ENCODE assay signal across 23 cellular contexts in genomic region chr9:104844710-104845109, GRCh38.
"Had no signal": no experiment of that assay in that cellular context is flagged by ENCODE, and none has a peak within 500 bp of the region (broad histone marks: within the 10 kb centered on the region; RNA-seq: fewer than 3 reads in every experiment).

No MANE protein-coding gene starts in this region.

- H3K27ac ChIP-seq: HL-60, RWPE1 had no signal

- ATAC-seq: Panc1, PC-3 had no signal

- FAIRE-seq: HTR-8/SVneo had no signal

- DNase-seq: KBM-7, MV-4-11, NCI-H1048, NCI-H1105, NCI-H1417, NCI-H146, NCI-H1694 treated with DMSO at 0.1 percent for 48 hours, NCI-H1930, NCI-H2081 treated with DMSO at 0.1 percent for 48 hours, NCI-H2171, NCI-H226, NCI-H446, NCI-H510A, NCI-H524 treated with DMSO at 0.1 percent for 48 hours, NCI-H69, NCI-H774, PC-3, SHP77, SK-N-SH had no signal
